ENCODE assay signal across 19 cellular contexts in genomic region chr10:15347205-15347604, GRCh38.
"Had no signal": no experiment of that assay in that cellular context is flagged by ENCODE, and none has a peak within 500 bp of the region (broad histone marks: within the 10 kb centered on the region; RNA-seq: fewer than 3 reads in every experiment).

No MANE protein-coding gene starts in this region.

- H3K9me3 ChIP-seq: heart right ventricle, left lung, ovary, tibial nerve had no signal

- DNase-seq: cortex of kidney; effector memory CD4-positive, alpha-beta T cell; heart right ventricle; kidney glomerular epithelial cell; left lung; mesendoderm; natural killer cell; ovary; right cardiac atrium; stimulated activated CD4-positive, alpha-beta T cell treated with anti-CD3 and anti-CD28 coated beads, Interleukin-4, amount 100 ng/mL, for 1 hour; stimulated activated CD8-positive, alpha-beta memory T cell treated with anti-CD3 and anti-CD28 coated beads, Interleukin-4, amount 100 ng/mL, for 48 hours; stimulated activated naive CD8-positive, alpha-beta T cell treated with anti-CD3 and anti-CD28 coated beads, Interleukin-15, Interleukin-2, amounts not matched to agents 100 U/mL and 50 U/mL, for 24 hours had no signal

- H3K36me3 ChIP-seq: cardiac muscle cell, heart right ventricle, left lung, ovary, tibial nerve had no signal

- H3K4me3 ChIP-seq: cardiac muscle cell, left lung, ovary, tibial nerve had no signal

- H3K27me3 ChIP-seq: cardiac muscle cell, heart right ventricle, left lung, ovary, tibial nerve had no signal

- ATAC-seq: esophagus mucosa; left lung; natural killer cell; stimulated activated effector memory CD8-positive, alpha-beta T cell treated with anti-CD3 and anti-CD28 coated beads, Interleukin-12 subunit alpha, Interleukin-12 subunit beta, amount 100 ng/mL, for 72 hours; stimulated activated naive CD8-positive, alpha-beta T cell treated with anti-CD3 and anti-CD28 coated beads, Interleukin-15, Interleukin-2, amounts not matched to agents 100 U/mL and 50 U/mL, for 24 hours had no signal

- FAIRE-seq: endometrium, frontal cortex, islet of Langerhans had no signal

- H3K27ac ChIP-seq: cardiac muscle cell, left lung, ovary had no signal
